15 cellular contexts compared by ENCODE assay signal in genomic region chr11:72426758-72427157, GRCh38. TPM values are rescaled to one million over a fixed set of nuclear protein-coding genes. Genes with fewer than 3 reads are reported as not detected.
DNase-seq lines count a peak whose midpoint lies in the region; ATAC-seq and TF ChIP-seq lines count a peak whose summit lies in the region.
"Had no signal": no experiment of that assay in that cellular context is flagged by ENCODE, and none has a peak within 500 bp of the region (broad histone marks: within the 10 kb centered on the region; RNA-seq: fewer than 3 reads in every experiment).

No MANE protein-coding gene starts in this region.

- ATAC-seq in WTC11 (no peak), HG02973 (IDR thresholded peaks at IDR 0.05; ENCODE audit: unreplicated experiment) (no peak)
- no peak for ATAC-seq in stimulated activated effector memory CD8-positive, alpha-beta T cell treated with anti-CD3 and anti-CD28 coated beads, Interleukin-12 subunit alpha, Interleukin-12 subunit beta, amount 100 ng/mL, for 72 hours
- ATAC-seq: GM12878 had no signal

- no peaks in the 10 kb centered on the region for H3K27me3 Mint-ChIP-seq in WTC11 (ENCODE audit: low read depth)
- H3K27me3 Mint-ChIP-seq: IgD-negative memory B cell had no signal

- POLR2A ChIA-PET in WTC11 (lab: Charles Lee) = no interaction called here

- DNase-seq in NCI-H82 (lab: John Stamatoyannopoulos, UW) = peak; percentile 13
- no peak for DNase-seq in NCI-H82 treated with DMSO at 0.1 percent for 48 hours (lab: John Stamatoyannopoulos, UW; ENCODE audit: unreplicated experiment)
- DNase-seq in NCI-H2029 treated with DMSO at 0.1 percent for 48 hours (lab: John Stamatoyannopoulos, UW) = peak; percentile 32
- DNase-seq in WTC11 (ENCODE audit: low spot score) = no peak
- DNase-seq in stimulated activated effector memory CD8-positive, alpha-beta T cell treated with anti-CD3 and anti-CD28 coated beads, Interleukin-12 subunit alpha, Interleukin-12 subunit beta, amount 100 ng/mL, for 72 hours (ENCODE audit: low spot score in 2 of 2) = no peak
- no peak for DNase-seq in T-helper 2 cell
- DNase-seq in NCI-H446 treated with DMSO at 0.1 percent for 48 hours (lab: John Stamatoyannopoulos, UW) = no peak
- DNase-seq: 8988T, C1 segment of cervical spinal cord, NCI-H1436, NCI-H2227 treated with DMSO at 0.1 percent for 48 hours, SHP77 treated with DMSO at 0.1 percent for 48 hours had no signal

- H3K36me3 Mint-ChIP-seq in WTC11 = peaks cover 6% of the 10 kb centered on the region; the same call in 1 of the 2 replicates
- peaks cover 19% of the 10 kb centered on the region for H3K36me3 Mint-ChIP-seq in stimulated activated effector memory CD8-positive, alpha-beta T cell treated with anti-CD3 and anti-CD28 coated beads, Interleukin-12 subunit alpha, Interleukin-12 subunit beta, amount 100 ng/mL, for 72 hours
- H3K36me3 Mint-ChIP-seq: IgD-negative memory B cell had no signal

- H3K4me1 Mint-ChIP-seq in WTC11 = peaks cover 33% of the 10 kb centered on the region
- peaks cover 29% of the 10 kb centered on the region for H3K4me1 Mint-ChIP-seq in stimulated activated effector memory CD8-positive, alpha-beta T cell treated with anti-CD3 and anti-CD28 coated beads, Interleukin-12 subunit alpha, Interleukin-12 subunit beta, amount 100 ng/mL, for 72 hours

- H3K27ac Mint-ChIP-seq in WTC11 = 0 out of 2 replicates have a peak overlapping the region, but pooled peaks have one; percentile 6
- peak overlapping the region; percentile 13 for H3K27ac Mint-ChIP-seq in stimulated activated effector memory CD8-positive, alpha-beta T cell treated with anti-CD3 and anti-CD28 coated beads, Interleukin-12 subunit alpha, Interleukin-12 subunit beta, amount 100 ng/mL, for 72 hours

- H3K9me3 Mint-ChIP-seq in WTC11 = no peaks in the 10 kb centered on the region
- H3K9me3 Mint-ChIP-seq in stimulated activated effector memory CD8-positive, alpha-beta T cell treated with anti-CD3 and anti-CD28 coated beads, Interleukin-12 subunit alpha, Interleukin-12 subunit beta, amount 100 ng/mL, for 72 hours = no peaks in the 10 kb centered on the region
- H3K9me3 Mint-ChIP-seq: IgD-negative memory B cell had no signal

- no peak for TF ChIP-seq CTCF in WTC11 (IDR thresholded peaks at IDR 0.05)

- no peak overlapping the region for H3K4me3 Mint-ChIP-seq in WTC11
- no peak overlapping the region for H3K4me3 Mint-ChIP-seq in stimulated activated effector memory CD8-positive, alpha-beta T cell treated with anti-CD3 and anti-CD28 coated beads, Interleukin-12 subunit alpha, Interleukin-12 subunit beta, amount 100 ng/mL, for 72 hours
- H3K4me3 Mint-ChIP-seq: IgD-negative memory B cell had no signal

- CTCF ChIA-PET in WTC11 (lab: Charles Lee) = interaction anchor here (0.9 kb wide), 1 partner anchor 12 kb away, joined by 3 read pairs; no protein-coding TSS in a partner anchor

TF ChIP-seq in WTC11, 78 proteins besides CTCF, POLR2A, EP300 and RAD21:
- no peak for TF ChIP-seq CREM (CRISPR knock-in tag; IDR thresholded peaks at IDR 0.05)
- TF ChIP-seq, protein P1, sequence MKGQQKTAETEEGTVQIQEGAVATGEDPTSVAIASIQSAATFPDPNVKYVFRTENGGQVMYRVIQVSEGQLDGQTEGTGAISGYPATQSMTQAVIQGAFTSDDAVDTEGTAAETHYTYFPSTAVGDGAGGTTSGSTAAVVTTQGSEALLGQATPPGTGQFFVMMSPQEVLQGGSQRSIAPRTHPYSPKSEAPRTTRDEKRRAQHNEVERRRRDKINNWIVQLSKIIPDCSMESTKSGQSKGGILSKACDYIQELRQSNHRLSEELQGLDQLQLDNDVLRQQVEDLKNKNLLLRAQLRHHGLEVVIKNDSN (CRISPR knock-in tag; IDR thresholded peaks at IDR 0.05) = no peak
- TF ChIP-seq ZMAT4 (CRISPR knock-in tag; IDR thresholded peaks at IDR 0.05) = no peak
- TF ChIP-seq, protein P2, sequence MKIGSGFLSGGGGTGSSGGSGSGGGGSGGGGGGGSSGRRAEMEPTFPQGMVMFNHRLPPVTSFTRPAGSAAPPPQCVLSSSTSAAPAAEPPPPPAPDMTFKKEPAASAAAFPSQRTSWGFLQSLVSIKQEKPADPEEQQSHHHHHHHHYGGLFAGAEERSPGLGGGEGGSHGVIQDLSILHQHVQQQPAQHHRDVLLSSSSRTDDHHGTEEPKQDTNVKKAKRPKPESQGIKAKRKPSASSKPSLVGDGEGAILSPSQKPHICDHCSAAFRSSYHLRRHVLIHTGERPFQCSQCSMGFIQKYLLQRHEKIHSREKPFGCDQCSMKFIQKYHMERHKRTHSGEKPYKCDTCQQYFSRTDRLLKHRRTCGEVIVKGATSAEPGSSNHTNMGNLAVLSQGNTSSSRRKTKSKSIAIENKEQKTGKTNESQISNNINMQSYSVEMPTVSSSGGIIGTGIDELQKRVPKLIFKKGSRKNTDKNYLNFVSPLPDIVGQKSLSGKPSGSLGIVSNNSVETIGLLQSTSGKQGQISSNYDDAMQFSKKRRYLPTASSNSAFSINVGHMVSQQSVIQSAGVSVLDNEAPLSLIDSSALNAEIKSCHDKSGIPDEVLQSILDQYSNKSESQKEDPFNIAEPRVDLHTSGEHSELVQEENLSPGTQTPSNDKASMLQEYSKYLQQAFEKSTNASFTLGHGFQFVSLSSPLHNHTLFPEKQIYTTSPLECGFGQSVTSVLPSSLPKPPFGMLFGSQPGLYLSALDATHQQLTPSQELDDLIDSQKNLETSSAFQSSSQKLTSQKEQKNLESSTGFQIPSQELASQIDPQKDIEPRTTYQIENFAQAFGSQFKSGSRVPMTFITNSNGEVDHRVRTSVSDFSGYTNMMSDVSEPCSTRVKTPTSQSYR (CRISPR knock-in tag; IDR thresholded peaks at IDR 0.05) = no peak
- TF ChIP-seq ZNF423 (CRISPR knock-in tag; IDR thresholded peaks at IDR 0.05) = no peak
- no peak for TF ChIP-seq ZBTB43 (CRISPR knock-in tag; IDR thresholded peaks at IDR 0.05)
- TF ChIP-seq FOXJ3 (CRISPR knock-in tag; IDR thresholded peaks at IDR 0.05; ENCODE audit: borderline replicate concordance) = no peak
- TF ChIP-seq, protein P3, sequence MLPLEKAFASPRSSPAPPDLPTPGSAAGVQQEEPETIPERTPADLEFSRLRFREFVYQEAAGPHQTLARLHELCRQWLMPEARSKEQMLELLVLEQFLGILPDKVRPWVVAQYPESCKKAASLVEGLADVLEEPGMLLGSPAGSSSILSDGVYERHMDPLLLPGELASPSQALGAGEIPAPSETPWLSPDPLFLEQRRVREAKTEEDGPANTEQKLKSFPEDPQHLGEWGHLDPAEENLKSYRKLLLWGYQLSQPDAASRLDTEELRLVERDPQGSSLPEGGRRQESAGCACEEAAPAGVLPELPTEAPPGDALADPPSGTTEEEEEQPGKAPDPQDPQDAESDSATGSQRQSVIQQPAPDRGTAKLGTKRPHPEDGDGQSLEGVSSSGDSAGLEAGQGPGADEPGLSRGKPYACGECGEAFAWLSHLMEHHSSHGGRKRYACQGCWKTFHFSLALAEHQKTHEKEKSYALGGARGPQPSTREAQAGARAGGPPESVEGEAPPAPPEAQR (CRISPR knock-in tag; IDR thresholded peaks at IDR 0.05) = no peak
- TF ChIP-seq, protein P4, sequence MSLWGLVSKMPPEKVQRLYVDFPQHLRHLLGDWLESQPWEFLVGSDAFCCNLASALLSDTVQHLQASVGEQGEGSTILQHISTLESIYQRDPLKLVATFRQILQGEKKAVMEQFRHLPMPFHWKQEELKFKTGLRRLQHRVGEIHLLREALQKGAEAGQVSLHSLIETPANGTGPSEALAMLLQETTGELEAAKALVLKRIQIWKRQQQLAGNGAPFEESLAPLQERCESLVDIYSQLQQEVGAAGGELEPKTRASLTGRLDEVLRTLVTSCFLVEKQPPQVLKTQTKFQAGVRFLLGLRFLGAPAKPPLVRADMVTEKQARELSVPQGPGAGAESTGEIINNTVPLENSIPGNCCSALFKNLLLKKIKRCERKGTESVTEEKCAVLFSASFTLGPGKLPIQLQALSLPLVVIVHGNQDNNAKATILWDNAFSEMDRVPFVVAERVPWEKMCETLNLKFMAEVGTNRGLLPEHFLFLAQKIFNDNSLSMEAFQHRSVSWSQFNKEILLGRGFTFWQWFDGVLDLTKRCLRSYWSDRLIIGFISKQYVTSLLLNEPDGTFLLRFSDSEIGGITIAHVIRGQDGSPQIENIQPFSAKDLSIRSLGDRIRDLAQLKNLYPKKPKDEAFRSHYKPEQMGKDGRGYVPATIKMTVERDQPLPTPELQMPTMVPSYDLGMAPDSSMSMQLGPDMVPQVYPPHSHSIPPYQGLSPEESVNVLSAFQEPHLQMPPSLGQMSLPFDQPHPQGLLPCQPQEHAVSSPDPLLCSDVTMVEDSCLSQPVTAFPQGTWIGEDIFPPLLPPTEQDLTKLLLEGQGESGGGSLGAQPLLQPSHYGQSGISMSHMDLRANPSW (CRISPR knock-in tag; conservative IDR thresholded peaks at IDR 0.05; ENCODE audit: low read depth) = no peak
- TF ChIP-seq ELF4 (CRISPR knock-in tag; IDR thresholded peaks at IDR 0.05; ENCODE audit: low read depth) = no peak
- TF ChIP-seq NR3C1 (CRISPR knock-in tag; conservative IDR thresholded peaks at IDR 0.05; ENCODE audit: low read depth) = no peak

RNA-seq across cellular contexts. Expression of gene CLPB, which starts 7.6 kb away (rescaled TPM):
- 24.9 to 28.3 TPM (median 26.8 TPM) in 3 replicates for total RNA-seq in WTC11 (2021)

Comparison
In these comparisons a context has a peak if more than half of its experiments do, and no peak if none do; other contexts are left out.
1. DNase-seq: peak in NCI-H82 (single experiment) and NCI-H2029 treated with DMSO at 0.1 percent for 48 hours (single experiment); none in NCI-H82 treated with DMSO at 0.1 percent for 48 hours (single experiment), WTC11 (single experiment), stimulated activated effector memory CD8-positive, alpha-beta T cell treated with anti-CD3 and anti-CD28 coated beads, Interleukin-12 subunit alpha, Interleukin-12 subunit beta, amount 100 ng/mL, for 72 hours (0 of 2), T-helper 2 cell (0 of 5) and NCI-H446 treated with DMSO at 0.1 percent for 48 hours (single experiment).